Comparison of ENCODE assay signal across 17 cellular contexts in genomic region chr1:54305906-54306514, GRCh38.
"Had no signal": no experiment of that assay in that cellular context is flagged by ENCODE, and none has a peak within 500 bp of the region (broad histone marks: within the 10 kb centered on the region; RNA-seq: fewer than 3 reads in every experiment).

No MANE protein-coding gene starts in this region.

- H3K27me3 Mint-ChIP-seq: activated B cell treated with CpG ODN at 0.5 μM for 24 hours; activated CD4-positive, alpha-beta T cell treated with anti-CD3 and anti-CD28 coated beads, Interleukin-2, amount 10 ng/mL, durations not matched to agents 7 days and 5 days had no signal

- H3K4me3 Mint-ChIP-seq: activated B cell treated with CpG ODN at 0.5 μM for 24 hours; activated CD4-positive, alpha-beta T cell treated with anti-CD3 and anti-CD28 coated beads, Interleukin-2, amount 10 ng/mL, durations not matched to agents 7 days and 5 days had no signal

- H3K27me3 ChIP-seq: adrenal gland, left lung, SJSA1, stomach had no signal

- H3K4me1 Mint-ChIP-seq: activated B cell treated with CpG ODN at 0.5 μM for 24 hours had no signal

- DNase-seq: activated B cell treated with CpG ODN at 0.5 μM for 24 hours; activated CD4-positive, alpha-beta T cell treated with anti-CD3 and anti-CD28 coated beads, Interleukin-2, amount 10 ng/mL, durations not matched to agents 7 days and 5 days; activated CD8-positive, alpha-beta memory T cell treated with anti-CD3 and anti-CD28 coated beads for 24 hours; activated naive CD4-positive, alpha-beta T cell treated with anti-CD3 and anti-CD28 coated beads, Interleukin-2, amount 50 U/mL, for 16 hours; adrenal gland; dermis blood vessel endothelial cell; left lung; mesenchymal stem cell; nucleus accumbens; stimulated activated CD4-positive, alpha-beta T cell treated with anti-CD3 and anti-CD28 coated beads, Interleukin-15, amount 100 ng/mL, for 24 hours; stimulated activated CD4-positive, alpha-beta T cell treated with anti-CD3 and anti-CD28 coated beads, Interleukin-4, amount 100 ng/mL, for 24 hours; stomach; SW 1271; T-helper 9 cell had no signal

- H3K36me3 ChIP-seq: adrenal gland, left lung, SJSA1, stomach, thoracic aorta had no signal

- H3K9me3 Mint-ChIP-seq: activated B cell treated with CpG ODN at 0.5 μM for 24 hours; activated CD4-positive, alpha-beta T cell treated with anti-CD3 and anti-CD28 coated beads, Interleukin-2, amount 10 ng/mL, durations not matched to agents 7 days and 5 days had no signal

- ATAC-seq: esophagus mucosa, left lung had no signal

- H3K27ac ChIP-seq: left lung, SJSA1, stomach, thoracic aorta had no signal

- H3K27ac Mint-ChIP-seq: activated B cell treated with CpG ODN at 0.5 μM for 24 hours had no signal

- H3K4me3 ChIP-seq: adrenal gland, left lung, SJSA1, stomach, thoracic aorta had no signal

- H3K9me3 ChIP-seq: adrenal gland, left lung, SJSA1, stomach, thoracic aorta had no signal
